Comparison of ENCODE assay signal across 13 cellular contexts in genomic region chr7:34130558-34131285, GRCh38.
"Had no signal": no experiment of that assay in that cellular context is flagged by ENCODE, and none has a peak within 500 bp of the region (broad histone marks: within the 10 kb centered on the region; RNA-seq: fewer than 3 reads in every experiment).

No MANE protein-coding gene starts in this region.

- H3K27ac Mint-ChIP-seq: activated naive CD4-positive, alpha-beta T cell treated with anti-CD3 and anti-CD28 coated beads, Interleukin-2, amount 50 U/mL, for 72 hours; nephron had no signal

- H3K4me3 Mint-ChIP-seq: activated T-cell treated with anti-CD3 and anti-CD28 coated beads, Interleukin-2, amount 50 U/mL, for 4 hours; nephron had no signal

- H3K9me3 ChIP-seq: vagina had no signal

- DNase-seq: activated CD4-positive, alpha-beta T cell treated with anti-CD3 and anti-CD28 coated beads, Interleukin-2, amount 50 U/mL, for 48 hours; activated CD4-positive, CD25-positive, alpha-beta regulatory T cell treated with anti-CD3 and anti-CD28 coated beads, Interleukin-2, amount 50 U/mL, for 72 hours; activated effector memory CD4-positive, alpha-beta T cell treated with anti-CD3 and anti-CD28 coated beads, Interleukin-2, amount 50 U/mL, for 16 hours; activated T-cell treated with anti-CD3 and anti-CD28 coated beads, Interleukin-2, amount 50 U/mL, for 4 hours; anterior cingulate cortex; dermis blood vessel endothelial cell; hypothalamus; mammary epithelial cell; stimulated activated CD4-positive, alpha-beta T cell treated with anti-CD3 and anti-CD28 coated beads, Interleukin-4, amount 100 ng/mL, for 4 hours; T-helper 2 cell had no signal

- H3K27ac ChIP-seq: vagina had no signal

- H3K27me3 ChIP-seq: vagina had no signal

- H3K4me3 ChIP-seq: vagina had no signal

- H3K36me3 ChIP-seq: vagina had no signal
